Comparison of ENCODE assay signal across 23 cellular contexts in the genomic region with DNA sequence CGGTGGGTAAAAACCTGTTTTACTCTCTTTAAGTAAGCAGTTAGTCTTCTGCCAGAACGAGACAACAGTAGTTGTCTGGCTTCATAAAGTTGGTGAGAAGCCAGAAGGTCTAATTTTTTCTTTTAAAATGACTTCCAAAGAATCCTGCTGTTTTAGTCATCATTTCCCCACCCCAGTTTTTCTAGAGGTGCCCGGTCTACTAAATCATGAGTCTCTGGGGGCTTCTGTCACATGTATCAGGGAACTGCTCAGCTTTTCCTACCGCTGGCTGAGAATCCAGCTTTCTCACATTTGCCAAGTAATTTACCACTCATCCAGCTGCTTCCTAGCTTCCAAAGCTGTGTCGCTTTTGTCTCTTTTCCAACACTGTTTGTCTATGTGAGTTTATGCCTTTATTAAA.
DNase-seq lines count a peak whose midpoint lies in the region; FAIRE-seq and TF ChIP-seq lines count a peak whose summit lies in the region.
"Had no signal": no experiment of that assay in that cellular context is flagged by ENCODE, and none has a peak within 500 bp of the region (broad histone marks: within the 10 kb centered on the region; RNA-seq: fewer than 3 reads in every experiment).

No MANE protein-coding gene starts in this region.

- no peak overlapping the region for H3K4me2 ChIP-seq in endothelial cell of umbilical vein (ENCODE audit: insufficient read depth, low read length)

- CTCF ChIA-PET in endothelial cell of umbilical vein (lab: Charles Lee), result no interaction called here

- no peaks in the 10 kb centered on the region for H3K9me1 ChIP-seq in endothelial cell of umbilical vein (replicated peaks; ENCODE audit: control insufficient read depth, extremely low read depth, insufficient read depth, low read length)

- dilution Hi-C loops in endothelial cell of umbilical vein (cut with MboI; ENCODE audit: extremely low pct_ligation_motif_present, low sequenced_read_pairs), result no loop called here

- H3K36me3 ChIP-seq in endothelial cell of umbilical vein (ENCODE audit: control insufficient read depth in 2 of 2, extremely low read depth in 1 of 2, insufficient read depth in 2 of 2, low read length in 2 of 2), result no peaks in the 10 kb centered on the region
- no peaks in the 10 kb centered on the region for H3K36me3 ChIP-seq in sigmoid colon

- POLR2A ChIA-PET in endothelial cell of umbilical vein (lab: Charles Lee), result no interaction called here

- H3K27ac ChIP-seq in endothelial cell of umbilical vein (ENCODE audit: insufficient read depth, low read depth, low read length), result no peak overlapping the region
- H3K27ac ChIP-seq in sigmoid colon, result peak overlapping the region in 3 of 4 donors; percentile 39 to 57 (median 42)
- H3K27ac ChIP-seq: body of pancreas, C4-2B, parathyroid adenoma had no signal

- TF ChIP-seq CTCF in endothelial cell of umbilical vein (IDR thresholded peaks at IDR 0.05; ENCODE audit: extremely low read depth in 1 of 2, insufficient read depth in 1 of 2, low read depth in 1 of 2, low read length in 2 of 2) (no peak), sigmoid colon (IDR thresholded peaks at IDR 0.05) (no peak)

- H3K4me1 ChIP-seq in endothelial cell of umbilical vein (ENCODE audit: control insufficient read depth, extremely low read depth, insufficient read depth, low read length) (no peaks in the 10 kb centered on the region), sigmoid colon (peaks cover 0 to 39% (median 15%) of the 10 kb centered on the region in 4 donors)
- H3K4me1 ChIP-seq: body of pancreas, parathyroid adenoma had no signal

- no peaks in the 10 kb centered on the region for H3K79me2 ChIP-seq in endothelial cell of umbilical vein (ENCODE audit: control insufficient read depth, insufficient read depth, low read length)
- H3K79me2 ChIP-seq: parathyroid adenoma had no signal

- intact Hi-C loops in endothelial cell of umbilical vein (cut with micrococcal nuclease) (no loop called here), sigmoid colon (cut with DNase I) (no loop called here)

- FAIRE-seq in endothelial cell of umbilical vein (lab: Jason Lieb, UNC), result peak; percentile 18
- FAIRE-seq: GM18507, kidney had no signal

- H3K9ac ChIP-seq in endothelial cell of umbilical vein (replicated peaks; ENCODE audit: extremely low read depth, insufficient read depth, low read length), result no peak overlapping the region
- H3K9ac ChIP-seq: parathyroid adenoma had no signal

- no peaks in the 10 kb centered on the region for H3K9me3 ChIP-seq in endothelial cell of umbilical vein (replicated peaks; ENCODE audit: control insufficient read depth, insufficient read depth, low read length)
- no peaks in the 10 kb centered on the region for H3K9me3 ChIP-seq in sigmoid colon
- H3K9me3 ChIP-seq: body of pancreas had no signal

- no peak overlapping the region for H2AFZ ChIP-seq in endothelial cell of umbilical vein (ENCODE audit: low read depth, low read length)
- H2AFZ ChIP-seq: parathyroid adenoma had no signal

- WGBS in sigmoid colon, 2 donors, result 71 to 73% methylated on average over 5 of the region's 5 CpGs

- BruUV-seq in endothelial cell of umbilical vein (replicated peaks; lab: Mats Ljungman, UMichigan), result no TSS peak

- no peaks in the 10 kb centered on the region for H4K20me1 ChIP-seq in endothelial cell of umbilical vein (replicated peaks; ENCODE audit: control insufficient read depth, extremely low read depth, insufficient read depth, low read length)

- H3K4me3 ChIP-seq in endothelial cell of umbilical vein (replicated peaks in 1 of 3; ENCODE audit: insufficient read depth in 1 of 3, low read depth in 1 of 3, low read length in 3 of 3) (no peak overlapping the region), sigmoid colon (no peak overlapping the region)
- H3K4me3 ChIP-seq: body of pancreas had no signal

- H3K27me3 ChIP-seq in endothelial cell of umbilical vein (ENCODE audit: control insufficient read depth in 2 of 2, insufficient read depth in 2 of 2, low read length in 2 of 2) (no peaks in the 10 kb centered on the region), sigmoid colon (no peaks in the 10 kb centered on the region)
- H3K27me3 ChIP-seq: body of pancreas had no signal

- TF ChIP-seq EP300 in sigmoid colon (IDR thresholded peaks at IDR 0.05), result no peak

- DNase-seq in GM03348 (ENCODE audit: low spot score) (peak; percentile 50), NCI-H1105 treated with DMSO at 0.1 percent for 48 hours (lab: John Stamatoyannopoulos, UW) (peak; percentile 8), endothelial cell of umbilical vein (ENCODE audit: low read depth, low spot score) (no peak), sigmoid colon (no peak), hepatic stellate cell (ENCODE audit: low spot score) (no peak), DMS79 treated with DMSO at 0.1 percent for 48 hours (lab: John Stamatoyannopoulos, UW) (no peak), NCI-H524 treated with DMSO at 0.1 percent for 48 hours (lab: John Stamatoyannopoulos, UW) (no peak)
- DNase-seq in stimulated activated naive CD4-positive, alpha-beta T cell (lab: John Stamatoyannopoulos, UW), result no peak
- DNase-seq: activated CD4-positive, alpha-beta T cell treated with anti-CD3 and anti-CD28 coated beads for 36 hours; activated CD8-positive, alpha-beta memory T cell treated with anti-CD3 and anti-CD28 coated beads for 24 hours; activated effector memory CD4-positive, alpha-beta T cell treated with anti-CD3 and anti-CD28 coated beads, Interleukin-2, amount 50 U/mL, for 16 hours; activated naive CD8-positive, alpha-beta T cell treated with anti-CD3 and anti-CD28 coated beads, Interleukin-2, amount 10 ng/mL, durations not matched to agents 7 days and 5 days; body of pancreas; IMR-90; kidney; NCI-H1092 treated with DMSO at 0.1 percent for 48 hours; NCI-H1930; stimulated activated CD4-positive, alpha-beta T cell treated with anti-CD3 and anti-CD28 coated beads, Interleukin-2, amount 100 ng/mL, for 48 hours; substantia nigra; T-helper 17 cell had no signal

- no peak for TF ChIP-seq POLR2A in endothelial cell of umbilical vein (IDR thresholded peaks at IDR 0.05; ENCODE audit: low read depth, low read length)
- no peak for TF ChIP-seq POLR2A in sigmoid colon (IDR thresholded peaks at IDR 0.05)

TF ChIP-seq in endothelial cell of umbilical vein, 7 proteins besides CTCF, POLR2A, EP300 and RAD21:
- TF ChIP-seq GATA2 (IDR thresholded peaks at IDR 0.05; ENCODE audit: insufficient read depth, insufficient read length, low read depth, low read length) (no peak), MYC (IDR thresholded peaks at IDR 0.05; ENCODE audit: low read depth, low read length) (no peak), EZH2 (IDR thresholded peaks at IDR 0.05; ENCODE audit: borderline replicate concordance, low read depth, low read length, severe bottlenecking) (no peak), JUN (IDR thresholded peaks at IDR 0.05; ENCODE audit: borderline replicate concordance, insufficient read depth, insufficient read length, low read depth) (no peak), POLR2AphosphoS5 (IDR thresholded peaks at IDR 0.05; ENCODE audit: insufficient read depth, low read depth, low read length) (no peak), FOS (IDR thresholded peaks at IDR 0.05; ENCODE audit: borderline replicate concordance, insufficient read depth, low read length) (no peak)
- TF ChIP-seq, protein P1, sequence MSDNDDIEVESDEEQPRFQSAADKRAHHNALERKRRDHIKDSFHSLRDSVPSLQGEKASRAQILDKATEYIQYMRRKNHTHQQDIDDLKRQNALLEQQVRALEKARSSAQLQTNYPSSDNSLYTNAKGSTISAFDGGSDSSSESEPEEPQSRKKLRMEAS (IDR thresholded peaks at IDR 0.05; ENCODE audit: insufficient read depth, insufficient read length), result no peak

Comparison
In these comparisons a context has a peak if more than half of its experiments do, and no peak if none do; other contexts are left out.
1. DNase-seq: peak in GM03348 (single experiment) and NCI-H1105 treated with DMSO at 0.1 percent for 48 hours (single experiment); none in endothelial cell of umbilical vein (single experiment), sigmoid colon (single experiment), hepatic stellate cell (single experiment), DMS79 treated with DMSO at 0.1 percent for 48 hours (single experiment), stimulated activated naive CD4-positive, alpha-beta T cell (0 of 6) and NCI-H524 treated with DMSO at 0.1 percent for 48 hours (single experiment).